Comparison of ENCODE assay signal across 31 cellular contexts in genomic region chr12:47107446-47107845, GRCh38. TPM values are rescaled to one million over a fixed set of nuclear protein-coding genes. Genes with fewer than 3 reads are reported as not detected.
"Had no signal": no experiment of that assay in that cellular context is flagged by ENCODE, and none has a peak within 500 bp of the region (broad histone marks: within the 10 kb centered on the region; RNA-seq: fewer than 3 reads in every experiment).

No MANE protein-coding gene starts in this region.

- ATAC-seq: activated T-helper 17 cell treated with anti-CD3 and anti-CD28 coated beads, Interleukin-2, amount 50 U/mL, for 72 hours; body of pancreas; Right ventricle myocardium inferior; SK-N-SH treated with all-trans-retinoic acid at 6 μM for 48 hours; T-cell had no signal

- H3K36me3 ChIP-seq: breast epithelium had no signal

- H3K27ac Mint-ChIP-seq: activated B cell treated with CpG ODN at 0.5 μM for 24 hours; activated CD4-positive, alpha-beta memory T cell treated with anti-CD3 and anti-CD28 coated beads for 36 hours; activated naive CD8-positive, alpha-beta T cell treated with anti-CD3 and anti-CD28 coated beads for 36 hours; activated T-helper 17 cell treated with anti-CD3 and anti-CD28 coated beads, Interleukin-2, amount 50 U/mL, for 72 hours; T-cell had no signal

- H3K4me3 Mint-ChIP-seq: activated B cell treated with CpG ODN at 0.5 μM for 24 hours; activated CD4-positive, alpha-beta memory T cell treated with anti-CD3 and anti-CD28 coated beads for 36 hours; activated naive CD8-positive, alpha-beta T cell treated with anti-CD3 and anti-CD28 coated beads for 36 hours; activated T-helper 17 cell treated with anti-CD3 and anti-CD28 coated beads, Interleukin-2, amount 50 U/mL, for 72 hours; T-cell had no signal

- H3K27me3 ChIP-seq: ascending aorta, body of pancreas, breast epithelium had no signal

- H3K27ac ChIP-seq: ascending aorta, body of pancreas, PC-9, RWPE1 had no signal

- H3K4me2 ChIP-seq: PC-9 had no signal

- H3K4me1 Mint-ChIP-seq: activated B cell treated with CpG ODN at 0.5 μM for 24 hours had no signal

- H2AFZ ChIP-seq: PC-9 had no signal

- DNase-seq: activated B cell treated with CpG ODN at 0.5 μM for 24 hours; activated CD4-positive, alpha-beta memory T cell treated with anti-CD3 and anti-CD28 coated beads for 36 hours; activated CD4-positive, alpha-beta T cell treated with anti-CD3 and anti-CD28 coated beads for 4 hours; activated CD4-positive, alpha-beta T cell treated with anti-CD3 and anti-CD28 coated beads, Interleukin-2, amount 50 U/mL, for 1 hour; activated CD4-positive, CD25-positive, alpha-beta regulatory T cell treated with anti-CD3 and anti-CD28 coated beads, Interleukin-2, amount 50 U/mL, for 72 hours; activated CD8-positive, alpha-beta memory T cell treated with anti-CD3 and anti-CD28 coated beads, Interleukin-2, amount 50 U/mL, for 4 hours; activated effector memory CD4-positive, alpha-beta T cell treated with anti-CD3 and anti-CD28 coated beads, Interleukin-2, amount 50 U/mL, for 16 hours; activated naive CD4-positive, alpha-beta T cell; activated naive CD4-positive, alpha-beta T cell treated with anti-CD3 and anti-CD28 coated beads, Interleukin-2, amount 50 U/mL, for 16 hours; activated naive CD8-positive, alpha-beta T cell treated with anti-CD3 and anti-CD28 coated beads for 36 hours; activated T-cell treated with anti-CD3 and anti-CD28 coated beads, Interleukin-2, amount 50 U/mL, for 48 hours; amniotic stem cell; body of pancreas; NCI-H1105; NCI-H1417 treated with DMSO at 0.1 percent for 48 hours; NCI-H187 treated with DMSO at 0.1 percent for 48 hours; NCI-H345; NCI-H82; NK-92 treated with Interleukin-12 subunit alpha and Interleukin-12 subunit beta, amount 100 ng/mL, for 24 hours; SIG-M5; T-cell; T-helper 2 cell; T-helper 9 cell had no signal

- H3K9me3 Mint-ChIP-seq: activated B cell treated with CpG ODN at 0.5 μM for 24 hours; activated CD4-positive, alpha-beta memory T cell treated with anti-CD3 and anti-CD28 coated beads for 36 hours; activated naive CD8-positive, alpha-beta T cell treated with anti-CD3 and anti-CD28 coated beads for 36 hours; activated T-helper 17 cell treated with anti-CD3 and anti-CD28 coated beads, Interleukin-2, amount 50 U/mL, for 72 hours; T-cell had no signal

- H3K4me3 ChIP-seq: ascending aorta, body of pancreas, breast epithelium, PC-9 had no signal

- H3K4me1 ChIP-seq: breast epithelium had no signal

- H3K27me3 Mint-ChIP-seq: activated B cell treated with CpG ODN at 0.5 μM for 24 hours; activated CD4-positive, alpha-beta memory T cell treated with anti-CD3 and anti-CD28 coated beads for 36 hours; activated naive CD8-positive, alpha-beta T cell treated with anti-CD3 and anti-CD28 coated beads for 36 hours; activated T-helper 17 cell treated with anti-CD3 and anti-CD28 coated beads, Interleukin-2, amount 50 U/mL, for 72 hours; T-cell had no signal

- H3K9me3 ChIP-seq: ascending aorta, body of pancreas, breast epithelium had no signal

RNA-seq across cellular contexts. Expression of gene AMIGO2, which starts 27.7 kb away (rescaled TPM):
- total RNA-seq: OCI-LY7 had no signal
